12 cellular contexts compared by ENCODE assay signal in the genomic region with DNA sequence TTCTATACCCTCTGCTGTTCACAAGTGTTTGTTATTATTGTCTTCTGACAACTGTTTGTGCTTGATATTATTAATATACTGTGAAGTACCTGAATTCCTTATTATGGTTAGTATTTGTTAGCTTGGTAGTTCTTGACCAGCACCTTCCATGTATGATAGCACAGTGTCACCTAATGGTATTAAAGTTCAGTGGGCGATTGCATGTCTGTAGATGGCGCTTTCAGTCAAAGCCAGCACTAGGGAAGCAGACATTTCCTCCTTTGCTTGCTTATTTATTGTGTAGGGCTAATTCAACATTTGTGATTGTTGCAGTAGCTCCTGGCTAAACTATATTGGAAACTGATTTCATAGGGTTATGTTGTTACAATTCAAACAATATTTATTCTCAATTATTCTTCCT.
A peak's percentile ranks its signal among the peaks of the same experiment; 100 is the strongest.
DNase-seq lines count a peak whose midpoint lies in the region; ATAC-seq lines count a peak whose summit lies in the region.
"Had no signal": no experiment of that assay in that cellular context is flagged by ENCODE, and none has a peak within 500 bp of the region (broad histone marks: within the 10 kb centered on the region; RNA-seq: fewer than 3 reads in every experiment).

No MANE protein-coding gene starts in this region.

- no peak overlapping the region for H3K4me3 ChIP-seq in HAP-1
- H3K4me3 ChIP-seq: lung had no signal

- no peaks in the 10 kb centered on the region; the same call in 1 of the 2 replicates for H3K36me3 ChIP-seq in HAP-1 (replicated peaks)

- ATAC-seq in HG02840 (IDR thresholded peaks at IDR 0.05; ENCODE audit: low FRiP score, unreplicated experiment) = no peak
- ATAC-seq: activated CD4-positive, alpha-beta T cell treated with anti-CD3 and anti-CD28 coated beads for 36 hours had no signal

- H3K27me3 ChIP-seq in HAP-1 (ENCODE audit: low read depth) = no peaks in the 10 kb centered on the region

- H3K36me3 Mint-ChIP-seq in immature natural killer cell = no peaks in the 10 kb centered on the region

- DNase-seq in NCI-H1105 treated with DMSO at 0.1 percent for 48 hours (lab: John Stamatoyannopoulos, UW) (peak; percentile 11), NCI-H1105 (lab: John Stamatoyannopoulos, UW) (no peak), HAP-1 (ENCODE audit: low spot score in 2 of 2) (peak; percentile 12 to 47), RPMI8226 (peak; percentile 22), kidney tubule cell (ENCODE audit: low spot score) (peak; percentile 45), immature natural killer cell (no peak)
- DNase-seq in activated naive CD4-positive, alpha-beta T cell (lab: John Stamatoyannopoulos, UW) = no peak
- DNase-seq: activated CD4-positive, alpha-beta T cell treated with anti-CD3 and anti-CD28 coated beads for 36 hours; NCI-H226; stimulated activated CD8-positive, alpha-beta memory T cell treated with anti-CD3 and anti-CD28 coated beads, Interleukin-4, amount 100 ng/mL, for 48 hours had no signal

- in situ Hi-C loops in HAP-1 (cut with MboI; ENCODE audit: low sequenced_read_pairs) = loop anchor here (10.0 kb wide), 1 partner anchor 132 kb away; no protein-coding TSS in a partner anchor

- no peaks in the 10 kb centered on the region for H3K9me3 ChIP-seq in HAP-1

- H3K4me1 ChIP-seq in HAP-1 = peaks cover 18% of the 10 kb centered on the region

- H3K4me3 Mint-ChIP-seq in immature natural killer cell = no peak overlapping the region
- H3K4me3 Mint-ChIP-seq: activated CD4-positive, alpha-beta T cell treated with anti-CD3 and anti-CD28 coated beads for 36 hours had no signal

- H3K27me3 Mint-ChIP-seq in immature natural killer cell (ENCODE audit: low read depth in 3 of 3) = peaks cover 0 to 2% (median 0%) of the 10 kb centered on the region in 3 donors
- H3K27me3 Mint-ChIP-seq: activated CD4-positive, alpha-beta T cell treated with anti-CD3 and anti-CD28 coated beads for 36 hours had no signal

- H3K9me3 Mint-ChIP-seq in immature natural killer cell = peaks cover 0 to 5% (median 0%) of the 10 kb centered on the region in 6 donors

- no peaks in the 10 kb centered on the region for H3K4me1 Mint-ChIP-seq in immature natural killer cell
- H3K4me1 Mint-ChIP-seq: activated CD4-positive, alpha-beta T cell treated with anti-CD3 and anti-CD28 coated beads for 36 hours had no signal

- no peak overlapping the region for H3K27ac Mint-ChIP-seq in immature natural killer cell
- H3K27ac Mint-ChIP-seq: activated CD4-positive, alpha-beta T cell treated with anti-CD3 and anti-CD28 coated beads for 36 hours had no signal

Comparison
In these comparisons a context has a peak if more than half of its experiments do, and no peak if none do; other contexts are left out.
1. DNase-seq: peak in NCI-H1105 treated with DMSO at 0.1 percent for 48 hours (single experiment), HAP-1 (2 of 2), RPMI8226 (single experiment) and kidney tubule cell (single experiment); none in NCI-H1105 (single experiment), activated naive CD4-positive, alpha-beta T cell (0 of 4) and immature natural killer cell (0 of 3).